ENCODE assay signal across 1 cellular context in the genomic region with DNA sequence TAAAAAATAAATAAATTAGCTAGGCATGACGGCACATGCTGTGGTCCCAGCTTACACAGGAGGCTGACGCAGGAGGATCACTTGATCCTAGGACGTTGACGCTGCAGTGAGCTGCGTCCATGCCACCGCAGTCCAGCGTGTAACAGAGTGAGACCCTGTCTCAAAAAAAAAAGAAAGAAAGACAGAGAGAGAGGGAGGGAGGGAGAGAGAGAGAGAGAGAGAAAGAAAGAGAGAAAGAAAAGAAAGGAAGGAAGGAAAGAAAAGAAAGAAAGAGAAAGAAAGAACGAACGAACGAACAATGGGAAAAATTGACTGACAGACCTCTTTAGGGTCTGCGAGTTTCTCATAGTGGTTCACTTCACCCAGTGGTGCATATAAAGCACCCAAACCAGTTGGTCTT.
TF ChIP-seq lines count a peak whose summit lies in the region.

No MANE protein-coding gene starts in this region.

TF ChIP-seq in HCT116, 20 proteins besides CTCF, POLR2A, EP300 and RAD21 (continued from another document):
- TF ChIP-seq ELF1 (IDR thresholded peaks at IDR 0.05; ENCODE audit: borderline replicate concordance, low read depth) (no peak), CEBPB (IDR thresholded peaks at IDR 0.05; ENCODE audit: low read depth) (no peak), CBX3 (IDR thresholded peaks at IDR 0.05; ENCODE audit: low read depth) (no peak), SP1 (IDR thresholded peaks at IDR 0.05; ENCODE audit: low read depth) (no peak), SRF (IDR thresholded peaks at IDR 0.05; ENCODE audit: low read depth) (no peak)
- TF ChIP-seq, protein P1, sequence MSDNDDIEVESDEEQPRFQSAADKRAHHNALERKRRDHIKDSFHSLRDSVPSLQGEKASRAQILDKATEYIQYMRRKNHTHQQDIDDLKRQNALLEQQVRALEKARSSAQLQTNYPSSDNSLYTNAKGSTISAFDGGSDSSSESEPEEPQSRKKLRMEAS (IDR thresholded peaks at IDR 0.05) = no peak
TF ChIP-seq in HCT116: peak in this region for 0.
